ENCODE assay signal across 20 cellular contexts in genomic region chr1:39228263-39228662, GRCh38. TPM values are rescaled to one million over a fixed set of nuclear protein-coding genes. Genes with fewer than 3 reads are reported as not detected.
DNase-seq lines count a peak whose midpoint lies in the region; ATAC-seq lines count a peak whose summit lies in the region.
"Had no signal": no experiment of that assay in that cellular context is flagged by ENCODE, and none has a peak within 500 bp of the region (broad histone marks: within the 10 kb centered on the region; RNA-seq: fewer than 3 reads in every experiment).

No MANE protein-coding gene starts in this region.

- peaks cover 43% of the 10 kb centered on the region for H3K4me1 Mint-ChIP-seq in T-helper 2 cell treated with Interferon-gamma antibody and Interleukin-4, amounts not matched to agents 5 μg/mL and 100 μg/mL, for 36 hours (ENCODE audit: low read depth)
- H3K4me1 Mint-ChIP-seq in T-cell: peaks cover 76 to 79% (median 77%) of the 10 kb centered on the region in 3 donors
- H3K4me1 Mint-ChIP-seq in effector memory CD8-positive, alpha-beta T cell (ENCODE audit: low read depth in 2 of 2): peaks cover 44 to 67% of the 10 kb centered on the region in 2 donors
- peaks cover 66% of the 10 kb centered on the region for H3K4me1 Mint-ChIP-seq in stimulated activated effector memory CD8-positive, alpha-beta T cell treated with anti-CD3 and anti-CD28 coated beads, Interleukin-12 subunit alpha, Interleukin-12 subunit beta, amount 100 ng/mL, for 72 hours

- H3K27me3 Mint-ChIP-seq in T-helper 2 cell treated with Interferon-gamma antibody and Interleukin-4, amounts not matched to agents 5 μg/mL and 100 μg/mL, for 36 hours (ENCODE audit: low read depth): no peaks in the 10 kb centered on the region
- H3K27me3 Mint-ChIP-seq in T-cell: no peaks in the 10 kb centered on the region
- no peaks in the 10 kb centered on the region for H3K27me3 Mint-ChIP-seq in effector memory CD8-positive, alpha-beta T cell

- POLR2A ChIA-PET in T-cell (lab: Charles Lee): interaction anchor here in 1 of 2 donors (0.6 kb wide), 1 partner anchor 97 kb away, joined by 5 read pairs; no protein-coding TSS in a partner anchor

- CTCF ChIA-PET in T-cell (lab: Charles Lee): no interaction called here

- peaks cover 38% of the 10 kb centered on the region for H3K36me3 Mint-ChIP-seq in T-helper 2 cell treated with Interferon-gamma antibody and Interleukin-4, amounts not matched to agents 5 μg/mL and 100 μg/mL, for 36 hours (ENCODE audit: low read depth)
- peaks cover 30% of the 10 kb centered on the region for H3K36me3 Mint-ChIP-seq in T-cell
- H3K36me3 Mint-ChIP-seq in effector memory CD8-positive, alpha-beta T cell (ENCODE audit: insufficient read depth): peaks cover 30% of the 10 kb centered on the region
- H3K36me3 Mint-ChIP-seq in stimulated activated effector memory CD8-positive, alpha-beta T cell treated with anti-CD3 and anti-CD28 coated beads, Interleukin-12 subunit alpha, Interleukin-12 subunit beta, amount 100 ng/mL, for 72 hours: peaks cover 81% of the 10 kb centered on the region

- H3K27ac Mint-ChIP-seq in T-helper 2 cell treated with Interferon-gamma antibody and Interleukin-4, amounts not matched to agents 5 μg/mL and 100 μg/mL, for 36 hours: peak overlapping the region; percentile 58
- peak overlapping the region; percentile 43 to 75 for H3K27ac Mint-ChIP-seq in T-cell
- H3K27ac Mint-ChIP-seq in effector memory CD8-positive, alpha-beta T cell: peak overlapping the region; percentile 89 to 92
- H3K27ac Mint-ChIP-seq in stimulated activated effector memory CD8-positive, alpha-beta T cell treated with anti-CD3 and anti-CD28 coated beads, Interleukin-12 subunit alpha, Interleukin-12 subunit beta, amount 100 ng/mL, for 72 hours: peak overlapping the region; percentile 76

- ATAC-seq in T-cell (replicated peaks in 1 of 4) (no peak), left cardiac atrium (no peak), GM18907 (IDR thresholded peaks at IDR 0.05; ENCODE audit: unreplicated experiment) (no peak)
- no peak for ATAC-seq in effector memory CD8-positive, alpha-beta T cell (replicated peaks)
- no peak for ATAC-seq in stimulated activated effector memory CD8-positive, alpha-beta T cell treated with anti-CD3 and anti-CD28 coated beads, Interleukin-12 subunit alpha, Interleukin-12 subunit beta, amount 100 ng/mL, for 72 hours

- DNase-seq in T-helper 2 cell treated with Interferon-gamma antibody and Interleukin-4, amounts not matched to agents 5 μg/mL and 100 μg/mL, for 36 hours (ENCODE audit: low spot score): no peak
- DNase-seq in T-helper 2 cell: no peak
- no peak for DNase-seq in T-cell
- DNase-seq in effector memory CD8-positive, alpha-beta T cell: no peak
- DNase-seq in stimulated activated effector memory CD8-positive, alpha-beta T cell treated with anti-CD3 and anti-CD28 coated beads, Interleukin-12 subunit alpha, Interleukin-12 subunit beta, amount 100 ng/mL, for 72 hours (ENCODE audit: low spot score in 2 of 2): no peak
- no peak for DNase-seq in NCI-H2227 treated with DMSO at 0.1 percent for 48 hours (lab: John Stamatoyannopoulos, UW)
- no peak for DNase-seq in left cardiac atrium
- DNase-seq: AML-193, DMS153, GDM1, Kasumi-1, MM.1S, NCI-H1092, NCI-H146, NCI-H2029 treated with DMSO at 0.1 percent for 48 hours, NCI-H2171, NCI-H446, Peyer's patch had no signal

- no peak overlapping the region for H3K4me3 Mint-ChIP-seq in T-helper 2 cell treated with Interferon-gamma antibody and Interleukin-4, amounts not matched to agents 5 μg/mL and 100 μg/mL, for 36 hours
- H3K4me3 Mint-ChIP-seq in T-cell: no peak overlapping the region
- H3K4me3 Mint-ChIP-seq in effector memory CD8-positive, alpha-beta T cell: no peak overlapping the region
- no peak overlapping the region for H3K4me3 Mint-ChIP-seq in stimulated activated effector memory CD8-positive, alpha-beta T cell treated with anti-CD3 and anti-CD28 coated beads, Interleukin-12 subunit alpha, Interleukin-12 subunit beta, amount 100 ng/mL, for 72 hours
- H3K4me3 Mint-ChIP-seq: CD14-positive monocyte had no signal

- no peaks in the 10 kb centered on the region for H3K9me3 Mint-ChIP-seq in T-helper 2 cell treated with Interferon-gamma antibody and Interleukin-4, amounts not matched to agents 5 μg/mL and 100 μg/mL, for 36 hours
- no peaks in the 10 kb centered on the region for H3K9me3 Mint-ChIP-seq in T-cell
- no peaks in the 10 kb centered on the region for H3K9me3 Mint-ChIP-seq in effector memory CD8-positive, alpha-beta T cell
- no peaks in the 10 kb centered on the region for H3K9me3 Mint-ChIP-seq in stimulated activated effector memory CD8-positive, alpha-beta T cell treated with anti-CD3 and anti-CD28 coated beads, Interleukin-12 subunit alpha, Interleukin-12 subunit beta, amount 100 ng/mL, for 72 hours
- H3K9me3 Mint-ChIP-seq: CD14-positive monocyte had no signal

- intact Hi-C loops in left cardiac atrium (cut with DNase I): no loop called here

RNA-seq across cellular contexts. Expression of gene MACF1, which starts 23.8 kb away (rescaled TPM):
- total RNA-seq in T-cell (100 to 1,000 TPM; 232 to 596 (median 258) TPM), left cardiac atrium (100 to 1,000 TPM; 263 to 280 TPM)
